Comparison of ENCODE assay signal across 24 cellular contexts in genomic region chr10:110034596-110034995, GRCh38. TPM values are rescaled to one million over a fixed set of nuclear protein-coding genes. Genes with fewer than 3 reads are reported as not detected.
DNase-seq lines count a peak whose midpoint lies in the region; ATAC-seq, FAIRE-seq and TF ChIP-seq lines count a peak whose summit lies in the region.
"Had no signal": no experiment of that assay in that cellular context is flagged by ENCODE, and none has a peak within 500 bp of the region (broad histone marks: within the 10 kb centered on the region; RNA-seq: fewer than 3 reads in every experiment).

No MANE protein-coding gene starts in this region.

- intact Hi-C loops in dorsolateral prefrontal cortex (cut with DNase I), result loop anchor here in 1 of 2 donors (5.0 kb wide), 1 partner anchor 152 kb away; no protein-coding TSS in a partner anchor

- H3K9me2 ChIP-seq in SU-DHL-6 (replicated peaks; ENCODE audit: insufficient read depth, low read length), result no peaks in the 10 kb centered on the region

- no peak for TF ChIP-seq CTCF in SU-DHL-6 (IDR thresholded peaks at IDR 0.05; ENCODE audit: insufficient read depth, low read length, poor library complexity, severe bottlenecking)
- no peak for TF ChIP-seq CTCF in dorsolateral prefrontal cortex (IDR thresholded peaks at IDR 0.05 in 54 of 56, conservative IDR thresholded peaks at IDR 0.05 in 2 of 56; ENCODE audit: low read depth in 1 of 56, partially characterized antibody in 56 of 56)
- TF ChIP-seq CTCF in osteocyte (IDR thresholded peaks at IDR 0.05), result no peak

- peaks cover 88% of the 10 kb centered on the region for H3K4me1 Mint-ChIP-seq in activated naive CD4-positive, alpha-beta T cell treated with anti-CD3 and anti-CD28 coated beads, Interleukin-2, amount 50 U/mL, for 24 hours
- H3K4me1 Mint-ChIP-seq in activated naive CD4-positive, alpha-beta T cell treated with anti-CD3 and anti-CD28 coated beads, Interleukin-2, amount 10 ng/mL, durations not matched to agents 7 days and 5 days, result peaks cover 59% of the 10 kb centered on the region
- H3K4me1 Mint-ChIP-seq in effector memory CD8-positive, alpha-beta T cell (ENCODE audit: low read depth in 2 of 2), result peaks cover 27 to 63% of the 10 kb centered on the region in 2 donors
- H3K4me1 Mint-ChIP-seq in osteocyte (ENCODE audit: unreplicated experiment), result peaks cover 26% of the 10 kb centered on the region

- H3K27ac ChIP-seq in SU-DHL-6 (ENCODE audit: low read depth, low read length), result peak overlapping the region; percentile 1; the same call in 1 of the 2 replicates
- peak overlapping the region in 53 of 59 donors; percentile 9 to 93 (median 86) for H3K27ac ChIP-seq in dorsolateral prefrontal cortex
- no peak overlapping the region for H3K27ac ChIP-seq in small intestine (ENCODE audit: low read depth in 1 of 2, low read length in 1 of 2)
- H3K27ac ChIP-seq: testis, vagina had no signal

- H3K4me3 ChIP-seq in SU-DHL-6 (ENCODE audit: insufficient read depth, low read length, poor library complexity, severe bottlenecking), result no peak overlapping the region
- H3K4me3 ChIP-seq in dorsolateral prefrontal cortex, result no peak overlapping the region
- no peak overlapping the region for H3K4me3 ChIP-seq in small intestine (ENCODE audit: low read depth in 1 of 2, low read length in 2 of 2)
- H3K4me3 ChIP-seq: testis, vagina had no signal

- no peak overlapping the region for H3K4me2 ChIP-seq in SU-DHL-6 (ENCODE audit: low read depth, low read length, poor library complexity, severe bottlenecking)

- H3K36me3 Mint-ChIP-seq in activated naive CD4-positive, alpha-beta T cell treated with anti-CD3 and anti-CD28 coated beads, Interleukin-2, amount 50 U/mL, for 24 hours, result peaks cover 5% of the 10 kb centered on the region
- peaks cover 16% of the 10 kb centered on the region for H3K36me3 Mint-ChIP-seq in activated naive CD4-positive, alpha-beta T cell treated with anti-CD3 and anti-CD28 coated beads, Interleukin-2, amount 10 ng/mL, durations not matched to agents 7 days and 5 days
- peaks cover 7% of the 10 kb centered on the region for H3K36me3 Mint-ChIP-seq in effector memory CD8-positive, alpha-beta T cell (ENCODE audit: insufficient read depth)
- H3K36me3 Mint-ChIP-seq in osteocyte (ENCODE audit: unreplicated experiment), result peaks cover 5% of the 10 kb centered on the region

- H3K79me2 ChIP-seq in SU-DHL-6 (ENCODE audit: insufficient read depth, low read length), result peaks cover 97% of the 10 kb centered on the region

- H3K9ac ChIP-seq in SU-DHL-6 (ENCODE audit: low read length), result no peak overlapping the region

- H3K27me3 ChIP-seq in SU-DHL-6 (ENCODE audit: low read length), result no peaks in the 10 kb centered on the region
- H3K27me3 ChIP-seq in dorsolateral prefrontal cortex, result no peaks in the 10 kb centered on the region
- H3K27me3 ChIP-seq in small intestine (ENCODE audit: control insufficient read depth in 2 of 2, insufficient read depth in 2 of 2, low read length in 2 of 2), result no peaks in the 10 kb centered on the region
- H3K27me3 ChIP-seq: heart right ventricle, testis, vagina had no signal

- H3K4me3 Mint-ChIP-seq in activated naive CD4-positive, alpha-beta T cell treated with anti-CD3 and anti-CD28 coated beads, Interleukin-2, amount 50 U/mL, for 24 hours, result no peak overlapping the region
- no peak overlapping the region for H3K4me3 Mint-ChIP-seq in activated naive CD4-positive, alpha-beta T cell treated with anti-CD3 and anti-CD28 coated beads, Interleukin-2, amount 10 ng/mL, durations not matched to agents 7 days and 5 days
- H3K4me3 Mint-ChIP-seq in effector memory CD8-positive, alpha-beta T cell, result no peak overlapping the region
- no peak overlapping the region for H3K4me3 Mint-ChIP-seq in osteocyte (ENCODE audit: unreplicated experiment)
- H3K4me3 Mint-ChIP-seq: mesothelial cell of epicardium; stimulated activated naive B cell treated with anti-CD40 and anti-IgM and Interleukin-4, amounts not matched to agents 10 μg/mL and 1 μg/mL and 100 μg/mL, for 72 hours had no signal

- peak overlapping the region; percentile 79 for H3K27ac Mint-ChIP-seq in activated naive CD4-positive, alpha-beta T cell treated with anti-CD3 and anti-CD28 coated beads, Interleukin-2, amount 50 U/mL, for 24 hours
- no peak overlapping the region for H3K27ac Mint-ChIP-seq in activated naive CD4-positive, alpha-beta T cell treated with anti-CD3 and anti-CD28 coated beads, Interleukin-2, amount 10 ng/mL, durations not matched to agents 7 days and 5 days
- H3K27ac Mint-ChIP-seq in effector memory CD8-positive, alpha-beta T cell, result no peak overlapping the region
- H3K27ac Mint-ChIP-seq in osteocyte (ENCODE audit: unreplicated experiment), result no peak overlapping the region
- H3K27ac Mint-ChIP-seq: mesothelial cell of epicardium; stimulated activated naive B cell treated with anti-CD40 and anti-IgM and Interleukin-4, amounts not matched to agents 10 μg/mL and 1 μg/mL and 100 μg/mL, for 72 hours had no signal

- WGBS in small intestine, 3 donors, result 20 to 45% (median 27%) methylated on average over 2 of the region's 2 CpGs

- peaks cover 33% of the 10 kb centered on the region; the same call in 1 of the 2 replicates for H4K20me1 ChIP-seq in SU-DHL-6 (ENCODE audit: low read depth, low read length)

- no peak for FAIRE-seq in small intestine (lab: Jason Lieb, UNC)

- H3K9me3 Mint-ChIP-seq in activated naive CD4-positive, alpha-beta T cell treated with anti-CD3 and anti-CD28 coated beads, Interleukin-2, amount 50 U/mL, for 24 hours, result no peaks in the 10 kb centered on the region
- no peaks in the 10 kb centered on the region for H3K9me3 Mint-ChIP-seq in activated naive CD4-positive, alpha-beta T cell treated with anti-CD3 and anti-CD28 coated beads, Interleukin-2, amount 10 ng/mL, durations not matched to agents 7 days and 5 days
- H3K9me3 Mint-ChIP-seq in effector memory CD8-positive, alpha-beta T cell, result no peaks in the 10 kb centered on the region
- H3K9me3 Mint-ChIP-seq in osteocyte (ENCODE audit: unreplicated experiment), result no peaks in the 10 kb centered on the region
- H3K9me3 Mint-ChIP-seq: mesothelial cell of epicardium; naive thymus-derived CD4-positive, alpha-beta T cell; stimulated activated naive B cell treated with anti-CD40 and anti-IgM and Interleukin-4, amounts not matched to agents 10 μg/mL and 1 μg/mL and 100 μg/mL, for 72 hours had no signal

- no peaks in the 10 kb centered on the region for H3K9me3 ChIP-seq in SU-DHL-6 (ENCODE audit: insufficient read depth, low read length)
- H3K9me3 ChIP-seq in small intestine (ENCODE audit: control insufficient read depth, low read depth), result no peaks in the 10 kb centered on the region
- H3K9me3 ChIP-seq: heart right ventricle, testis, vagina had no signal

- 0 out of 2 replicates have a peak, but pooled peaks cover 5% of the 10 kb centered on the region for H3F3A ChIP-seq in SU-DHL-6 (ENCODE audit: insufficient read depth)

- no peak for DNase-seq in activated naive CD4-positive, alpha-beta T cell treated with anti-CD3 and anti-CD28 coated beads, Interleukin-2, amount 10 ng/mL, durations not matched to agents 7 days and 5 days
- DNase-seq in dorsolateral prefrontal cortex, result no peak
- peak; percentile 21 for DNase-seq in small intestine
- no peak for DNase-seq in effector memory CD8-positive, alpha-beta T cell
- DNase-seq in nucleus accumbens (lab: John Stamatoyannopoulos, UW), result no peak
- no peak for DNase-seq in osteocyte (ENCODE audit: extremely low spot score, unreplicated experiment)
- DNase-seq: activated CD4-positive, alpha-beta T cell treated with anti-CD3 and anti-CD28 coated beads, Interleukin-2, amount 50 U/mL, for 1 hour; Calu3; foreskin fibroblast; heart right ventricle; naive thymus-derived CD4-positive, alpha-beta T cell; NCI-H1105; NCI-H2081 treated with DMSO at 0.1 percent for 48 hours; NCI-H345; retina; stimulated activated CD4-positive, alpha-beta T cell treated with anti-CD3 and anti-CD28 coated beads, Interleukin-12 subunit alpha, Interleukin-12 subunit beta, amount 100 ng/mL, for 4 hours; stimulated activated CD4-positive, alpha-beta T cell treated with anti-CD3 and anti-CD28 coated beads, Interleukin-4, amount 100 ng/mL, for 24 hours; stimulated activated naive B cell treated with anti-CD40 and anti-IgM and Interleukin-4, amounts not matched to agents 10 μg/mL and 1 μg/mL and 100 μg/mL, for 72 hours; T-helper 9 cell; testis had no signal

- H3K36me3 ChIP-seq in SU-DHL-6 (ENCODE audit: low read length) (no peaks in the 10 kb centered on the region), small intestine (ENCODE audit: control insufficient read depth in 2 of 2, insufficient read depth in 2 of 2, low read length in 2 of 2) (no peaks in the 10 kb centered on the region)
- H3K36me3 ChIP-seq: heart right ventricle, vagina had no signal

- no peak for ATAC-seq in effector memory CD8-positive, alpha-beta T cell (replicated peaks)
- ATAC-seq: heart right ventricle; naive thymus-derived CD4-positive, alpha-beta T cell; stimulated activated naive B cell treated with anti-CD40 and anti-IgM and Interleukin-4, amounts not matched to agents 10 μg/mL and 1 μg/mL and 100 μg/mL, for 72 hours had no signal

- H3K27me3 Mint-ChIP-seq in activated naive CD4-positive, alpha-beta T cell treated with anti-CD3 and anti-CD28 coated beads, Interleukin-2, amount 50 U/mL, for 24 hours, result no peaks in the 10 kb centered on the region
- H3K27me3 Mint-ChIP-seq in activated naive CD4-positive, alpha-beta T cell treated with anti-CD3 and anti-CD28 coated beads, Interleukin-2, amount 10 ng/mL, durations not matched to agents 7 days and 5 days, result no peaks in the 10 kb centered on the region
- no peaks in the 10 kb centered on the region for H3K27me3 Mint-ChIP-seq in effector memory CD8-positive, alpha-beta T cell
- no peaks in the 10 kb centered on the region for H3K27me3 Mint-ChIP-seq in osteocyte (ENCODE audit: unreplicated experiment)
- H3K27me3 Mint-ChIP-seq: naive thymus-derived CD4-positive, alpha-beta T cell; stimulated activated naive B cell treated with anti-CD40 and anti-IgM and Interleukin-4, amounts not matched to agents 10 μg/mL and 1 μg/mL and 100 μg/mL, for 72 hours had no signal

- no peak overlapping the region for H2AFZ ChIP-seq in SU-DHL-6 (ENCODE audit: low read depth, low read length, severe bottlenecking)

- CTCF ChIA-PET in activated naive CD4-positive, alpha-beta T cell treated with anti-CD3 and anti-CD28 coated beads, Interleukin-2, amount 10 ng/mL, durations not matched to agents 7 days and 5 days (lab: Charles Lee), result interaction anchor here (1.7 to 2.0 kb wide), 2 partner anchors 24 to 56 kb away, joined by 5 read pairs; no protein-coding TSS in a partner anchor

- peaks cover 6 to 15% of the 10 kb centered on the region in 2 donors for H3K4me1 ChIP-seq in small intestine (ENCODE audit: control insufficient read depth in 2 of 2, insufficient read depth in 1 of 2, low read depth in 1 of 2, low read length in 1 of 2)

RNA-seq across cellular contexts. Expression of gene ADD3, which starts 26.8 kb away (rescaled TPM):
- total RNA-seq in dorsolateral prefrontal cortex, result 100 to 1,000 TPM; 171 to 457 (median 267) TPM
- 100 to 1,000 TPM in 1 of 3 donors, 10 to 100 TPM in 2; 63.7 to 123 (median 74.8) TPM for polyA plus RNA-seq in small intestine
- total RNA-seq in osteocyte, result 128 and 138 TPM in 2 replicates

Comparison
In these comparisons a context has a peak if more than half of its experiments do, and no peak if none do; other contexts are left out.
1. H3K27ac ChIP-seq: peak in SU-DHL-6 (single experiment) and dorsolateral prefrontal cortex (53 of 59); none in small intestine (0 of 2).